Comparison of ENCODE assay signal across 24 cellular contexts in genomic region chr10:126491476-126491875, GRCh38.
DNase-seq lines count a peak whose midpoint lies in the region; ATAC-seq and TF ChIP-seq lines count a peak whose summit lies in the region.
"Had no signal": no experiment of that assay in that cellular context is flagged by ENCODE, and none has a peak within 500 bp of the region (broad histone marks: within the 10 kb centered on the region; RNA-seq: fewer than 3 reads in every experiment).

No MANE protein-coding gene starts in this region.

- no peak overlapping the region for H3K4me3 ChIP-seq in dorsolateral prefrontal cortex
- H3K4me3 ChIP-seq: A549; BLaER1 treated with 17β-estradiol and CSF1 and Interleukin-3, amounts not matched to agents 10 nM and 100 nM; GM12878 had no signal

- peak overlapping the region in 32 of 59 donors; percentile 0 to 77 (median 36) for H3K27ac ChIP-seq in dorsolateral prefrontal cortex
- H3K27ac ChIP-seq: 22Rv1; A549; BLaER1 treated with 17β-estradiol and CSF1 and Interleukin-3, amounts not matched to agents 10 nM and 100 nM; C4-2B had no signal

- intact Hi-C loops in dorsolateral prefrontal cortex (cut with DNase I): no loop called here

- in situ Hi-C loops in SK-MEL-5 (cut with HindIII; ENCODE audit: low pct_unique_long_range_greater_than_20kb, low sequenced_read_pairs): no loop called here

- TF ChIP-seq CTCF in dorsolateral prefrontal cortex (IDR thresholded peaks at IDR 0.05 in 54 of 56, conservative IDR thresholded peaks at IDR 0.05 in 2 of 56; ENCODE audit: low read depth in 1 of 56, partially characterized antibody in 56 of 56): no peak

- peaks cover 0 to 3% (median 0%) of the 10 kb centered on the region in 45 donors for H3K27me3 ChIP-seq in dorsolateral prefrontal cortex
- H3K27me3 ChIP-seq: BLaER1 treated with 17β-estradiol and CSF1 and Interleukin-3, amounts not matched to agents 10 nM and 100 nM had no signal

- peak; percentile 13 for DNase-seq in COLO829 (ENCODE audit: low spot score)
- DNase-seq in SK-MEL-5 (ENCODE audit: low read depth, low spot score): peak; percentile 60
- no peak for DNase-seq in dorsolateral prefrontal cortex
- DNase-seq in pons (ENCODE audit: low spot score): peak; percentile 46
- DNase-seq in activated CD8-positive, alpha-beta memory T cell treated with anti-CD3 and anti-CD28 coated beads, Interleukin-2, amount 50 U/mL, for 4 hours: no peak
- no peak for DNase-seq in occipital lobe (lab: John Stamatoyannopoulos, UW)
- no peak for DNase-seq in SW 1271 (lab: John Stamatoyannopoulos, UW)
- DNase-seq: AML-193; CD4-positive, alpha-beta T cell; CD8-positive, alpha-beta T cell; COR-L47; DMS 273 treated with DMSO at 0.1 percent for 48 hours; DMS153; DMS53; DMS79; DND-41; EL; GDM1 had no signal

- no peak for ATAC-seq in HG02870 (IDR thresholded peaks at IDR 0.05; ENCODE audit: unreplicated experiment)
- ATAC-seq: A549; CD8-positive, alpha-beta T cell; GM12878 had no signal

Comparison
In these comparisons a context has a peak if more than half of its experiments do, and no peak if none do; other contexts are left out.
1. DNase-seq: peak in COLO829 (single experiment), SK-MEL-5 (single experiment) and pons (single experiment); none in dorsolateral prefrontal cortex (0 of 10), activated CD8-positive, alpha-beta memory T cell treated with anti-CD3 and anti-CD28 coated beads, Interleukin-2, amount 50 U/mL, for 4 hours (single experiment), occipital lobe (single experiment) and SW 1271 (0 of 2).